8 cellular contexts compared by ENCODE assay signal in genomic region chr6:138428943-138429616, GRCh38. TPM values are rescaled to one million over a fixed set of nuclear protein-coding genes. Genes with fewer than 3 reads are reported as not detected.
DNase-seq lines count a peak whose midpoint lies in the region; ATAC-seq and TF ChIP-seq lines count a peak whose summit lies in the region.

No MANE protein-coding gene starts in this region.

- no peak overlapping the region for H3K4me3 Mint-ChIP-seq in naive thymus-derived CD8-positive, alpha-beta T cell

- H3K27ac ChIP-seq in KMS-11 (no peak overlapping the region), RWPE2 (ENCODE audit: poor library complexity, severe bottlenecking) (no peak overlapping the region), esophagus muscularis mucosa (replicated peaks in 1 of 4) (peak overlapping the region; percentile 41 to 50 (median 44))

- H3K36me3 Mint-ChIP-seq in naive thymus-derived CD8-positive, alpha-beta T cell = no peaks in the 10 kb centered on the region

- no peaks in the 10 kb centered on the region for H3K4me1 ChIP-seq in KMS-11 (ENCODE audit: low read depth, poor library complexity, severe bottlenecking)
- no peaks in the 10 kb centered on the region for H3K4me1 ChIP-seq in RWPE2 (ENCODE audit: insufficient read depth, poor library complexity, severe bottlenecking)
- H3K4me1 ChIP-seq in esophagus muscularis mucosa = peaks cover 14 to 27% (median 22%) of the 10 kb centered on the region in 4 donors

- no peaks in the 10 kb centered on the region for H4K20me1 ChIP-seq in KMS-11 (ENCODE audit: insufficient read depth)

- H3K4me3 ChIP-seq in KMS-11 (IDR thresholded peaks at IDR 0.05; ENCODE audit: insufficient read depth, low read depth, low read length) (no peak overlapping the region), RWPE2 (ENCODE audit: severe bottlenecking) (no peak overlapping the region), esophagus muscularis mucosa (peak overlapping the region; percentile 8 to 40 (median 32))

- DNase-seq in ELR (ENCODE audit: low read depth) (peak; percentile 73), RWPE2 (ENCODE audit: low spot score) (no peak), esophagus muscularis mucosa (ENCODE audit: extremely low spot score) (no peak), NCI-H2107 treated with DMSO at 0.1 percent for 48 hours (lab: John Stamatoyannopoulos, UW; ENCODE audit: unreplicated experiment) (no peak)
- peak in 4 of 10 donors; percentile 27 to 56 (median 44) for DNase-seq in naive thymus-derived CD8-positive, alpha-beta T cell

- H3K27me3 ChIP-seq in KMS-11 (ENCODE audit: insufficient read depth, low read depth) (no peaks in the 10 kb centered on the region), RWPE2 (ENCODE audit: insufficient read depth, poor library complexity, severe bottlenecking) (no peaks in the 10 kb centered on the region), esophagus muscularis mucosa (no peaks in the 10 kb centered on the region)

- no peaks in the 10 kb centered on the region for H3K79me2 ChIP-seq in KMS-11 (ENCODE audit: insufficient read depth, low read depth)

- TF ChIP-seq POLR2A in esophagus muscularis mucosa (IDR thresholded peaks at IDR 0.05; ENCODE audit: low read depth) = no peak

- POLR2A ChIA-PET in naive thymus-derived CD8-positive, alpha-beta T cell (lab: Charles Lee) = no interaction called here

- 23% methylated on average over 8 of the region's 8 CpGs for WGBS in esophagus muscularis mucosa

- no peaks in the 10 kb centered on the region for H3K9me3 ChIP-seq in RWPE2 (ENCODE audit: severe bottlenecking)
- H3K9me3 ChIP-seq in esophagus muscularis mucosa = no peaks in the 10 kb centered on the region

- H3K9ac ChIP-seq in KMS-11 = no peak overlapping the region

- no peaks in the 10 kb centered on the region for H3K9me3 Mint-ChIP-seq in naive thymus-derived CD8-positive, alpha-beta T cell

- H3K4me2 ChIP-seq in KMS-11 = no peak overlapping the region

- H3K27ac Mint-ChIP-seq in naive thymus-derived CD8-positive, alpha-beta T cell = no peak overlapping the region

- intact Hi-C loops in esophagus muscularis mucosa (cut with DNase I) = loop anchor here (1.0 to 2.0 kb wide), 2 partner anchors 80 to 162 kb away; no protein-coding TSS in a partner anchor

- TF ChIP-seq CTCF in KMS-11 (conservative IDR thresholded peaks at IDR 0.05; ENCODE audit: low read depth, low read length) (peak; percentile 63), RWPE2 (IDR thresholded peaks at IDR 0.05; ENCODE audit: poor library complexity, severe bottlenecking) (peak; percentile 83), esophagus muscularis mucosa (IDR thresholded peaks at IDR 0.05) (peak; percentile 60 to 77 (median 63))

- H3K27me3 Mint-ChIP-seq in naive thymus-derived CD8-positive, alpha-beta T cell = peaks cover 1 to 8% (median 5%) of the 10 kb centered on the region in 5 donors

- no peaks in the 10 kb centered on the region for H3K36me3 ChIP-seq in KMS-11 (ENCODE audit: insufficient read depth)
- peaks cover 11% of the 10 kb centered on the region for H3K36me3 ChIP-seq in RWPE2 (ENCODE audit: low read depth)
- H3K36me3 ChIP-seq in esophagus muscularis mucosa = peaks cover 0 to 23% (median 13%) of the 10 kb centered on the region in 4 donors

- no peak overlapping the region for H2AFZ ChIP-seq in KMS-11 (ENCODE audit: low read depth)

- peaks cover 0 to 6% (median under 1%) of the 10 kb centered on the region in 4 donors for H3K4me1 Mint-ChIP-seq in naive thymus-derived CD8-positive, alpha-beta T cell

- ATAC-seq in RWPE2 (ENCODE audit: low read depth) (peak; percentile 49; the same call in 1 of the 3 replicates), GM18861 (IDR thresholded peaks at IDR 0.05; ENCODE audit: unreplicated experiment) (no peak), GM21367 (IDR thresholded peaks at IDR 0.05; ENCODE audit: unreplicated experiment) (no peak)
- peak; percentile 36 to 47 for ATAC-seq in naive thymus-derived CD8-positive, alpha-beta T cell

- no peak for TF ChIP-seq EP300 in esophagus muscularis mucosa (IDR thresholded peaks at IDR 0.05)

RNA-seq across cellular contexts. Expression of gene HEBP2, which starts 25.1 kb away (rescaled TPM):
- total RNA-seq in esophagus muscularis mucosa = 100 to 1,000 TPM in 2 of 4 donors, 10 to 100 TPM in 2; 90.1 to 135 (median 104) TPM
- total RNA-seq in naive thymus-derived CD8-positive, alpha-beta T cell = 10 to 100 TPM; 49.3 to 50.2 TPM
- 10 to 100 TPM; 26.2 to 30.9 (median 30.5) TPM for polyA plus RNA-seq in naive thymus-derived CD8-positive, alpha-beta T cell

RNA-seq across cellular contexts. Expression of gene SMIM28, which starts 51.4 kb away (rescaled TPM):
- under 1 TPM in 1 of 4 donors, not detected in 3; 0.50 TPM for total RNA-seq in esophagus muscularis mucosa
- total RNA-seq in naive thymus-derived CD8-positive, alpha-beta T cell = not detected
- not detected for polyA plus RNA-seq in naive thymus-derived CD8-positive, alpha-beta T cell

Comparison
In these comparisons a context has a peak if more than half of its experiments do, and no peak if none do; other contexts are left out.
1. H3K27ac ChIP-seq: peak in esophagus muscularis mucosa (4 of 4); none in KMS-11 (single experiment) and RWPE2 (single experiment).
2. H3K4me3 ChIP-seq: peak in esophagus muscularis mucosa (4 of 4); none in KMS-11 (single experiment) and RWPE2 (single experiment).
3. ATAC-seq: peak in RWPE2 (single experiment) and naive thymus-derived CD8-positive, alpha-beta T cell (2 of 2); none in GM18861 (single experiment) and GM21367 (single experiment).
4. Peak in every context shown above with its lines, with median percentiles within 50 percentile points of each other: CTCF ChIP-seq.